ENCODE assay signal across 8 cellular contexts in genomic region chr20:62795023-62795761, GRCh38. TPM values are rescaled to one million over a fixed set of nuclear protein-coding genes. Genes with fewer than 3 reads are reported as not detected.
DNase-seq lines count a peak whose midpoint lies in the region; ATAC-seq and TF ChIP-seq lines count a peak whose summit lies in the region.

No MANE protein-coding gene starts in this region.

- no peaks in the 10 kb centered on the region for H3K9me3 ChIP-seq in lung (ENCODE audit: control insufficient read depth in 2 of 2, insufficient read depth in 1 of 2, low read length in 1 of 2)

- H3K4me1 ChIP-seq in lung (ENCODE audit: control insufficient read depth in 2 of 2, insufficient read depth in 2 of 2, low read length in 2 of 2), result peaks cover 0 to 10% of the 10 kb centered on the region in 2 donors

- H3K27ac ChIP-seq in cingulate gyrus (ENCODE audit: low read depth, low read length) (peak overlapping the region; percentile 87), lung (ENCODE audit: low read depth in 1 of 2, low read length in 1 of 2) (peak overlapping the region; percentile 85 to 88)

- no peak for ATAC-seq in lung (ENCODE audit: insufficient read depth, low FRiP score)
- no peak for ATAC-seq in HG03520 (IDR thresholded peaks at IDR 0.05; ENCODE audit: unreplicated experiment)

- DNase-seq in NCI-H1417 (lab: John Stamatoyannopoulos, UW) (peak; percentile 48 to 79 (median 78)), NCI-H1417 treated with DMSO at 0.1 percent for 48 hours (lab: John Stamatoyannopoulos, UW) (no peak), NCI-H2196 treated with DMSO at 0.1 percent for 48 hours (lab: John Stamatoyannopoulos, UW; ENCODE audit: unreplicated experiment) (peak; percentile 24), lung (ENCODE audit: low spot score) (no peak)
- DNase-seq in activated CD4-positive, alpha-beta T cell treated with anti-CD3 and anti-CD28 coated beads for 4 hours, result peak; percentile 60 to 72
- peak; percentile 55 for DNase-seq in stimulated activated CD8-positive, alpha-beta memory T cell treated with anti-CD3 and anti-CD28 coated beads, Interleukin-15, amount 100 ng/mL, for 4 hours (ENCODE audit: low read depth in 2 of 2)

- 0 to 1% methylated on average over 68 of the region's 68 CpGs for WGBS in lung, 2 donors

- TF ChIP-seq CTCF in lung (IDR thresholded peaks at IDR 0.05; ENCODE audit: control extremely low read depth, extremely low read depth), result no peak

- H3K36me3 ChIP-seq in lung (ENCODE audit: control insufficient read depth in 2 of 2, insufficient read depth in 2 of 2, low read length in 2 of 2), result peaks cover 0 to 16% of the 10 kb centered on the region in 2 donors

- H3K4me3 ChIP-seq in lung, result peak overlapping the region; percentile 40

- no peaks in the 10 kb centered on the region for H3K27me3 ChIP-seq in lung (ENCODE audit: control insufficient read depth, insufficient read depth)

RNA-seq across cellular contexts. Expression of gene MRGBP, which starts 1.1 kb away (rescaled TPM):
- 10 to 100 TPM in 1 of 2 donors, 1 to 10 TPM in 1; 7.5 to 12.5 TPM for total RNA-seq in lung
- polyA plus RNA-seq in lung, result 10 to 100 TPM in 1 of 2 donors, 1 to 10 TPM in 1; 7.4 to 10.3 TPM

RNA-seq across cellular contexts. Expression of gene OGFR, which starts 9.4 kb away (rescaled TPM):
- 10 to 100 TPM; 38.0 to 60.6 TPM for total RNA-seq in lung
- 10 to 100 TPM; 67.2 to 73.1 TPM for polyA plus RNA-seq in lung

RNA-seq across cellular contexts. Expression of gene COL9A3, which starts 21.7 kb away (rescaled TPM):
- 10 to 100 TPM in 1 of 2 donors, under 1 TPM in 1; 0.55 to 26.1 TPM for total RNA-seq in lung
- 1 to 10 TPM; 3.7 to 4.2 TPM for polyA plus RNA-seq in lung

Comparison
In these comparisons a context has a peak if more than half of its experiments do, and no peak if none do; other contexts are left out.
1. DNase-seq: peak in NCI-H1417 (3 of 3), NCI-H2196 treated with DMSO at 0.1 percent for 48 hours (single experiment), activated CD4-positive, alpha-beta T cell treated with anti-CD3 and anti-CD28 coated beads for 4 hours (2 of 2) and stimulated activated CD8-positive, alpha-beta memory T cell treated with anti-CD3 and anti-CD28 coated beads, Interleukin-15, amount 100 ng/mL, for 4 hours (2 of 2); none in NCI-H1417 treated with DMSO at 0.1 percent for 48 hours (single experiment) and lung (single experiment).